In genomic region chr2:232611559-232612218, GRCh38 we compare ENCODE assay signal across 9 cellular contexts. TPM values are rescaled to one million over a fixed set of nuclear protein-coding genes. Genes with fewer than 3 reads are reported as not detected.
DNase-seq lines count a peak whose midpoint lies in the region; ATAC-seq and TF ChIP-seq lines count a peak whose summit lies in the region.
"Had no signal": no experiment of that assay in that cellular context is flagged by ENCODE, and none has a peak within 500 bp of the region (broad histone marks: within the 10 kb centered on the region; RNA-seq: fewer than 3 reads in every experiment).

No MANE protein-coding gene starts in this region.

- TF ChIP-seq CTCF in OCI-LY7 (conservative IDR thresholded peaks at IDR 0.05; ENCODE audit: low read length) (peak; percentile 91), thoracic aorta (IDR thresholded peaks at IDR 0.05) (peak; percentile 95)

- no peak overlapping the region; the same call in 1 of the 2 replicates for H2AFZ ChIP-seq in OCI-LY7 (ENCODE audit: low read length)

- H3K36me3 ChIP-seq in OCI-LY7 (ENCODE audit: insufficient read depth, low read length) (no peaks in the 10 kb centered on the region), thoracic aorta (no peaks in the 10 kb centered on the region)

- H3K9me3 ChIP-seq in OCI-LY7 (ENCODE audit: low read length) (no peaks in the 10 kb centered on the region), thoracic aorta (no peaks in the 10 kb centered on the region)

- H3K9me2 ChIP-seq in OCI-LY7 (ENCODE audit: insufficient read depth, low read length): no peaks in the 10 kb centered on the region

- H3K4me3 ChIP-seq in OCI-LY7 (ENCODE audit: low read depth, low read length, poor library complexity, severe bottlenecking): no peak overlapping the region
- H3K4me3 ChIP-seq in thoracic aorta: no peak overlapping the region

- POLR2A ChIA-PET in OCI-LY7 (lab: Charles Lee): no interaction called here

- peak; percentile 18 for DNase-seq in NOMO-1 treated with DMSO at 0.1 percent for 48 hours (lab: John Stamatoyannopoulos, UW; ENCODE audit: unreplicated experiment)
- no peak for DNase-seq in NOMO-1 treated with dmso at 0.1 percent for 144 hours (lab: John Stamatoyannopoulos, UW; ENCODE audit: unreplicated experiment)
- DNase-seq in OCI-LY7 (ENCODE audit: low spot score): peak; percentile 55
- DNase-seq in activated T-cell treated with anti-CD3 and anti-CD28 coated beads, Interleukin-2, amount 50 U/mL, for 48 hours: peak; percentile 86 to 89
- peak; percentile 87 for DNase-seq in fibroblast of gingiva (ENCODE audit: low read depth)
- DNase-seq in nucleus accumbens (lab: John Stamatoyannopoulos, UW): peak in 46 of 56 donors; percentile 11 to 82 (median 42)
- no peak for DNase-seq in thoracic aorta (ENCODE audit: low spot score)

- no peaks in the 10 kb centered on the region for H4K20me1 ChIP-seq in OCI-LY7 (ENCODE audit: insufficient read depth, low read length)

- no peaks in the 10 kb centered on the region for H3K79me2 ChIP-seq in OCI-LY7 (ENCODE audit: insufficient read depth, low read depth, low read length)

- intact Hi-C loops in OCI-LY7 (cut with micrococcal nuclease; ENCODE audit: unreplicated experiment): loop anchor here (1.0 kb wide), 1 partner anchor 640 kb away; the partner anchor contains the start of gene ATG16L1

- CTCF ChIA-PET in OCI-LY7 (lab: Charles Lee; ENCODE audit: unreplicated experiment): no interaction called here

- no peaks in the 10 kb centered on the region for H3K4me1 ChIP-seq in OCI-LY7 (ENCODE audit: insufficient read depth, low read length, poor library complexity, severe bottlenecking)
- H3K4me1 ChIP-seq in thoracic aorta (ENCODE audit: control insufficient read depth in 1 of 2, low read depth in 2 of 2): no peaks in the 10 kb centered on the region

- H3K4me2 ChIP-seq in OCI-LY7 (ENCODE audit: low read length): no peak overlapping the region

- BruUV-seq in OCI-LY7 (replicated peaks; lab: Mats Ljungman, UMichigan): no TSS peak

- H3K27ac ChIP-seq in OCI-LY7 (ENCODE audit: low read depth, low read length, poor library complexity, severe bottlenecking) (no peak overlapping the region), thoracic aorta (no peak overlapping the region)

- H3K27me3 ChIP-seq in thoracic aorta (replicated peaks; ENCODE audit: insufficient read depth): no peaks in the 10 kb centered on the region

- no peak for ATAC-seq in thoracic aorta (ENCODE audit: insufficient number of reproducible peaks, low FRiP score, low read depth)
- no peak for ATAC-seq in GM21360 (IDR thresholded peaks at IDR 0.05; ENCODE audit: unreplicated experiment)

RNA-seq across cellular contexts. Expression of gene EFHD1, which starts 21.7 kb away (rescaled TPM):
- 1.4 TPM in 1 of 2 replicates, not detected in the other for total RNA-seq in OCI-LY7 (2014; rRNA removed; shearing (Covaris generic))
- total RNA-seq in OCI-LY7 (2022) (not detected in 2 replicates), thoracic aorta (100 to 1,000 TPM; 111 to 211 TPM)
- total RNA-seq: pulmonary artery endothelial cell had no signal

Comparison
In these comparisons a context has a peak if more than half of its experiments do, and no peak if none do; other contexts are left out.
1. DNase-seq: peak in NOMO-1 treated with DMSO at 0.1 percent for 48 hours (single experiment), OCI-LY7 (single experiment), activated T-cell treated with anti-CD3 and anti-CD28 coated beads, Interleukin-2, amount 50 U/mL, for 48 hours (2 of 2), fibroblast of gingiva (single experiment) and nucleus accumbens (46 of 56); none in NOMO-1 treated with dmso at 0.1 percent for 144 hours (single experiment) and thoracic aorta (single experiment).
2. RNA of gene EFHD1, which starts 21.7 kb away (total RNA-seq): 111 to 211 TPM in thoracic aorta; 1.4 TPM in OCI-LY7; every median in the first group is over 10 times any median in the second.